Comparison of ENCODE assay signal across 30 cellular contexts in genomic region chr22:30578481-30578880, GRCh38. TPM values are rescaled to one million over a fixed set of nuclear protein-coding genes. Genes with fewer than 3 reads are reported as not detected.
DNase-seq lines count a peak whose midpoint lies in the region; ATAC-seq, FAIRE-seq and TF ChIP-seq lines count a peak whose summit lies in the region.
"Had no signal": no experiment of that assay in that cellular context is flagged by ENCODE, and none has a peak within 500 bp of the region (broad histone marks: within the 10 kb centered on the region; RNA-seq: fewer than 3 reads in every experiment).

No MANE protein-coding gene starts in this region.

- intact Hi-C loops in K562 (cut with micrococcal nuclease), result no loop called here
- intact Hi-C loops in dorsolateral prefrontal cortex (cut with DNase I), result no loop called here

- peak overlapping the region; percentile 78 for H3K27ac Mint-ChIP-seq in neural crest cell (ENCODE audit: unreplicated experiment)
- H3K27ac Mint-ChIP-seq: CD4-positive, CD25-positive, alpha-beta regulatory T cell had no signal

- no peak overlapping the region for H2AFZ ChIP-seq in K562 (ENCODE audit: low read depth, low read length)

- peaks cover 3% of the 10 kb centered on the region for H3K36me3 Mint-ChIP-seq in neural crest cell (ENCODE audit: low read depth)

- peaks cover 22% of the 10 kb centered on the region for H3K4me1 Mint-ChIP-seq in neural crest cell

- WGBS in K562 (ENCODE audit: insufficient coverage, low coverage, missing lambda C conversion rate), result 90% methylated on average over 7 of the region's 12 CpGs

- H3K9me1 ChIP-seq in K562 (ENCODE audit: control insufficient read depth, insufficient read depth, low read length), result no peaks in the 10 kb centered on the region

- TF ChIP-seq POLR2A in K562 (conservative IDR thresholded peaks at IDR 0.05), result no peak

- H3K9ac ChIP-seq in K562 (ENCODE audit: insufficient read depth in 1 of 2, low read depth in 2 of 2, low read length in 2 of 2), result no peak overlapping the region
- H3K9ac ChIP-seq: BLaER1 had no signal

- CTCF ChIA-PET in RWPE1 (lab: Yijun Ruan, JAX), result no interaction called here
- CTCF ChIA-PET in K562 (lab: Yijun Ruan, JAX; ENCODE audit: low intra/inter-chr PET ratio), result no interaction called here

- H3K27me3 ChIP-seq in K562 (ENCODE audit: control insufficient read depth in 2 of 2, insufficient read depth in 2 of 2, low read length in 2 of 2), result no peaks in the 10 kb centered on the region
- H3K27me3 ChIP-seq in dorsolateral prefrontal cortex, result no peaks in the 10 kb centered on the region
- H3K27me3 ChIP-seq: BE2C had no signal

- peaks cover 7% of the 10 kb centered on the region for H3K27me3 Mint-ChIP-seq in neural crest cell (ENCODE audit: low read depth)
- H3K27me3 Mint-ChIP-seq: CD4-positive, alpha-beta memory T cell had no signal

- peaks cover 81% of the 10 kb centered on the region; the same call in 1 of the 3 replicates for H3K36me3 ChIP-seq in K562 (ENCODE audit: control insufficient read depth, insufficient read depth, low read length)

- no peak for TF ChIP-seq RAD21 in K562 (CRISPR knock-in tag; conservative IDR thresholded peaks at IDR 0.05 in 1 of 2, IDR thresholded peaks at IDR 0.05 in 1 of 2)

- H3K4me3 Mint-ChIP-seq in neural crest cell, result no peak overlapping the region
- H3K4me3 Mint-ChIP-seq: CD14-positive monocyte; CD4-positive, alpha-beta memory T cell; CD4-positive, CD25-positive, alpha-beta regulatory T cell; CD8-positive, alpha-beta memory T cell had no signal

- no peaks in the 10 kb centered on the region for H3K9me3 Mint-ChIP-seq in neural crest cell
- H3K9me3 Mint-ChIP-seq: CD4-positive, alpha-beta memory T cell; CD8-positive, alpha-beta memory T cell had no signal

- H4K20me1 ChIP-seq in K562 (replicated peaks; ENCODE audit: control insufficient read depth, insufficient read depth, low read length), result no peaks in the 10 kb centered on the region; the same call in 1 of the 2 replicates

- in situ Hi-C loops in K562 (cut with MboI), result no loop called here

- H3K9me3 ChIP-seq in K562 (replicated peaks; ENCODE audit: control insufficient read depth, insufficient read depth, low read depth, low read length), result no peaks in the 10 kb centered on the region
- H3K9me3 ChIP-seq: BE2C, BLaER1 had no signal

- no peak for DNase-seq in RWPE1 (ENCODE audit: low spot score)
- no peak for DNase-seq in K562 (ENCODE audit: extremely low read depth in 1 of 4, low spot score in 3 of 4)
- no peak for DNase-seq in neural crest cell (ENCODE audit: low read depth, low spot score)
- DNase-seq in dorsolateral prefrontal cortex, result no peak
- DNase-seq: 8988T; ACHN; BE2C; C1 segment of cervical spinal cord; CD4-positive, alpha-beta memory T cell; CD4-positive, CD25-positive, alpha-beta regulatory T cell; CD8-positive, alpha-beta memory T cell; COR-L47; DMS 273 treated with DMSO at 0.1 percent for 48 hours; DMS153; DMS53; DMS79; DND-41; EL; GDM1 had no signal

- H3K4me1 ChIP-seq in K562 (replicated peaks in 1 of 2; ENCODE audit: control insufficient read depth in 2 of 2, insufficient read depth in 2 of 2, low read length in 2 of 2), result peaks cover 0 to 12% of the 10 kb centered on the region in 2 experiments; a peak in 2 of 5 replicates

- TF ChIP-seq CTCF in RWPE1 (conservative IDR thresholded peaks at IDR 0.05; ENCODE audit: low read depth) (no peak), K562 (IDR thresholded peaks at IDR 0.05 in 2 of 3, conservative IDR thresholded peaks at IDR 0.05 in 1 of 3; ENCODE audit: insufficient read depth in 2 of 3, low read depth in 1 of 3, low read length in 3 of 3) (no peak), neural crest cell (conservative IDR thresholded peaks at IDR 0.05) (no peak), dorsolateral prefrontal cortex (IDR thresholded peaks at IDR 0.05 in 54 of 56, conservative IDR thresholded peaks at IDR 0.05 in 2 of 56; ENCODE audit: low read depth in 1 of 56, partially characterized antibody in 56 of 56) (no peak)

- no peak for FAIRE-seq in K562 (lab: Jason Lieb, UNC)
- FAIRE-seq: A204.1, GM12878, GM12892, GM18507, GM19239 had no signal

- H3K27ac ChIP-seq in RWPE1, result peak overlapping the region; percentile 44
- no peak overlapping the region for H3K27ac ChIP-seq in K562 (ENCODE audit: extremely low read depth, low read depth, low read length)
- H3K27ac ChIP-seq in dorsolateral prefrontal cortex, result peak overlapping the region in 1 of 59 donors; percentile 11
- H3K27ac ChIP-seq: BLaER1 had no signal

- H3K79me2 ChIP-seq in K562 (ENCODE audit: control insufficient read depth, insufficient read depth, low read length), result no peaks in the 10 kb centered on the region

- no peak overlapping the region for H3K4me2 ChIP-seq in K562 (ENCODE audit: insufficient read depth, low read length)
- H3K4me2 ChIP-seq: BLaER1 had no signal

- ATAC-seq in K562 (no peak), GM18909 (IDR thresholded peaks at IDR 0.05; ENCODE audit: poor library complexity, unreplicated experiment) (no peak), HG03108 (IDR thresholded peaks at IDR 0.05; ENCODE audit: unreplicated experiment) (no peak)
- ATAC-seq: GM12878 had no signal

- BruUV-seq in K562 (replicated peaks; lab: Mats Ljungman, UMichigan), result no TSS peak

- H3K4me3 ChIP-seq in K562 (no peak overlapping the region), dorsolateral prefrontal cortex (no peak overlapping the region)
- H3K4me3 ChIP-seq: BLaER1, GM12878 had no signal

- no peak for TF ChIP-seq EP300 in K562 (IDR thresholded peaks at IDR 0.05; ENCODE audit: low read length)

- POLR2A ChIA-PET in RWPE1 (lab: Yijun Ruan, JAX; ENCODE audit: low non-redundant PET) (no interaction called here), K562 (lab: Yijun Ruan, JAX) (interaction anchor here (1.1 kb wide), 1 partner anchor 13 kb away, joined by 4 read pairs; no protein-coding TSS in a partner anchor)

RNA-seq across cellular contexts. Expression of gene GAL3ST1, which starts 4.0 kb away (rescaled TPM):
- total RNA-seq in K562 (2011; cell fraction: chromatin; rRNA removed; ENCODE audit: low replicate concordance), result 1.4 TPM in 1 of 2 replicates, not detected in the other
- total RNA-seq in K562 (2011; cell fraction: nucleolus; rRNA removed), result 3.0 and 3.9 TPM in 2 replicates
- 1.5 and 1.6 TPM in 2 replicates for total RNA-seq in K562 (2011; cell fraction: nucleoplasm; rRNA removed)
- total RNA-seq in K562 (2014; rRNA removed) (0.45 and 1.3 TPM in 2 replicates), K562 (2014; rRNA removed; fragmentation: Illumina TruSeq; extraction: Trizol) (0.15 TPM in 1 of 2 replicates, not detected in the other), K562 (2015; rRNA removed; fragmentation: Illumina TruSeq; extraction: Trizol) (0.38 and 0.43 TPM in 2 replicates), K562 (2021) (1.5 and 1.6 TPM in 2 replicates), neural crest cell (7.3 and 8.8 TPM in 2 replicates), dorsolateral prefrontal cortex (10 to 100 TPM in 89 of 120 experiments, 1 to 10 TPM in 31; 3.1 to 57.7 (median 16.1) TPM)
- polyA plus RNA-seq in K562 (2011; rRNA removed) (0.10 and 0.79 TPM in 2 replicates), K562 (2014; fragmentation: Illumina TruSeq; extraction: Trizol) (0.22 and 0.72 TPM in 2 replicates), K562 (2014; fragmentation: Nextera tagmentation; extraction: Ambion mirVana) (under 1 TPM in 1 of 2 experiments, not detected in 1; 0.03 TPM), K562 (2014; rRNA removed) (0.80 and 1.9 TPM in 2 replicates)
- 1.1 and 1.7 TPM in 2 replicates for polyA plus RNA-seq in K562 (2011; cell fraction: cytosol; rRNA removed)
- polyA plus RNA-seq in K562 (2011; cell fraction: nucleus; rRNA removed), result 0.40 and 0.63 TPM in 2 replicates
- polyA plus RNA-seq in K562 (2012), result 0.83 and 2.2 TPM in 2 replicates
- 0.25 TPM in 1 of 2 replicates, not detected in the other for polyA minus RNA-seq in K562 (2011; rRNA and poly(A)+ RNA removed)
- 1.1 TPM in 1 of 2 replicates, not detected in the other for polyA minus RNA-seq in K562 (2011; cell fraction: cytosol; rRNA and poly(A)+ RNA removed)
- polyA minus RNA-seq in K562 (2011; cell fraction: nucleus; rRNA and poly(A)+ RNA removed), result 0.13 and 0.33 TPM in 2 replicates
- total RNA-seq: G401, GM12878 had no signal
- polyA plus RNA-seq: CD14-positive monocyte, GM12878 had no signal

RNA-seq across cellular contexts. Expression of gene PES1, which starts 13.2 kb away (rescaled TPM):
- total RNA-seq in K562 (2011; cell fraction: chromatin; rRNA removed; ENCODE audit: low replicate concordance), result 71.4 and 154 TPM in 2 replicates
- total RNA-seq in K562 (2011; cell fraction: nucleolus; rRNA removed), result 93.2 and 100 TPM in 2 replicates
- 58.0 and 70.3 TPM in 2 replicates for total RNA-seq in K562 (2011; cell fraction: nucleoplasm; rRNA removed)
- total RNA-seq in K562 (2014; rRNA removed) (154 and 158 TPM in 2 replicates), K562 (2014; rRNA removed; fragmentation: Illumina TruSeq; extraction: Trizol) (83.0 and 89.9 TPM in 2 replicates), K562 (2015; rRNA removed; fragmentation: Illumina TruSeq; extraction: Trizol) (117 and 126 TPM in 2 replicates), K562 (2021) (136 and 151 TPM in 2 replicates), neural crest cell (107 and 115 TPM in 2 replicates), dorsolateral prefrontal cortex (10 to 100 TPM; 32.3 to 60.0 (median 44.4) TPM)
- polyA plus RNA-seq in K562 (2011; rRNA removed) (85.2 and 95.3 TPM in 2 replicates), K562 (2014; fragmentation: Illumina TruSeq; extraction: Trizol) (117 and 127 TPM in 2 replicates), K562 (2014; fragmentation: Nextera tagmentation; extraction: Ambion mirVana) (1 to 10 TPM; 6.5 to 8.2 TPM), K562 (2014; rRNA removed) (83.8 and 94.3 TPM in 2 replicates)
- polyA plus RNA-seq in K562 (2011; cell fraction: cytosol; rRNA removed), result 105 and 226 TPM in 2 replicates
- polyA plus RNA-seq in K562 (2011; cell fraction: nucleus; rRNA removed), result 99.8 and 134 TPM in 2 replicates
- polyA plus RNA-seq in K562 (2012), result 61.0 and 83.5 TPM in 2 replicates
- 104 and 142 TPM in 2 replicates for polyA minus RNA-seq in K562 (2011; rRNA and poly(A)+ RNA removed)
- 65.7 and 82.8 TPM in 2 replicates for polyA minus RNA-seq in K562 (2011; cell fraction: cytosol; rRNA and poly(A)+ RNA removed)
- polyA minus RNA-seq in K562 (2011; cell fraction: nucleus; rRNA and poly(A)+ RNA removed), result 48.7 and 75.2 TPM in 2 replicates

RNA-seq across cellular contexts. Expression of gene TCN2, which starts 28.5 kb away (rescaled TPM):
- total RNA-seq in K562 (2011; cell fraction: chromatin; rRNA removed; ENCODE audit: low replicate concordance), result 4.2 and 11.1 TPM in 2 replicates
- total RNA-seq in K562 (2011; cell fraction: nucleolus; rRNA removed), result 6.1 and 8.5 TPM in 2 replicates
- 4.6 and 5.1 TPM in 2 replicates for total RNA-seq in K562 (2011; cell fraction: nucleoplasm; rRNA removed)
- total RNA-seq in K562 (2014; rRNA removed), result 1.4 and 1.6 TPM in 2 replicates
- total RNA-seq in K562 (2014; rRNA removed; fragmentation: Illumina TruSeq; extraction: Trizol), result 1.3 and 1.4 TPM in 2 replicates
- 1.9 and 2.1 TPM in 2 replicates for total RNA-seq in K562 (2015; rRNA removed; fragmentation: Illumina TruSeq; extraction: Trizol)
- total RNA-seq in K562 (2021), result 1.4 and 2.0 TPM in 2 replicates
- polyA plus RNA-seq in K562 (2011; rRNA removed), result 1.2 and 1.7 TPM in 2 replicates
- polyA plus RNA-seq in K562 (2011; cell fraction: cytosol; rRNA removed), result 1.7 and 4.4 TPM in 2 replicates
- polyA plus RNA-seq in K562 (2011; cell fraction: nucleus; rRNA removed), result 1.0 and 1.9 TPM in 2 replicates
- 3.4 and 5.8 TPM in 2 replicates for polyA plus RNA-seq in K562 (2012)
- polyA plus RNA-seq in K562 (2014; fragmentation: Illumina TruSeq; extraction: Trizol), result 2.5 and 2.7 TPM in 2 replicates
- 1 to 10 TPM; 4.8 to 5.4 TPM for polyA plus RNA-seq in K562 (2014; fragmentation: Nextera tagmentation; extraction: Ambion mirVana)
- 0.88 and 1.5 TPM in 2 replicates for polyA plus RNA-seq in K562 (2014; rRNA removed)
- polyA minus RNA-seq in K562 (2011; rRNA and poly(A)+ RNA removed), result 0.63 and 1.9 TPM in 2 replicates
- polyA minus RNA-seq in K562 (2011; cell fraction: cytosol; rRNA and poly(A)+ RNA removed), result 2.4 TPM in 1 of 2 replicates, not detected in the other
- 0.78 and 1.8 TPM in 2 replicates for polyA minus RNA-seq in K562 (2011; cell fraction: nucleus; rRNA and poly(A)+ RNA removed)
- total RNA-seq in neural crest cell, result 16.2 and 17.4 TPM in 2 replicates
- 10 to 100 TPM in 113 of 120 experiments, 1 to 10 TPM in 7; 6.7 to 36.0 (median 16.1) TPM for total RNA-seq in dorsolateral prefrontal cortex

RNA-seq across cellular contexts. Expression of gene SEC14L6, which starts 31.9 kb away (rescaled TPM):
- 5.1 and 11.8 TPM in 2 replicates for total RNA-seq in K562 (2011; cell fraction: chromatin; rRNA removed; ENCODE audit: low replicate concordance)
- 5.3 and 5.5 TPM in 2 replicates for total RNA-seq in K562 (2011; cell fraction: nucleolus; rRNA removed)
- total RNA-seq in K562 (2011; cell fraction: nucleoplasm; rRNA removed), result 4.3 and 6.0 TPM in 2 replicates
- total RNA-seq in K562 (2014; rRNA removed), result 1.5 and 1.8 TPM in 2 replicates
- total RNA-seq in K562 (2014; rRNA removed; fragmentation: Illumina TruSeq; extraction: Trizol), result 1.9 and 2.0 TPM in 2 replicates
- total RNA-seq in K562 (2015; rRNA removed; fragmentation: Illumina TruSeq; extraction: Trizol), result 1.6 and 2.2 TPM in 2 replicates
- total RNA-seq in K562 (2021), result 1.6 and 2.6 TPM in 2 replicates
- 5.0 and 6.1 TPM in 2 replicates for polyA plus RNA-seq in K562 (2011; rRNA removed)
- polyA plus RNA-seq in K562 (2011; cell fraction: cytosol; rRNA removed), result 5.1 and 8.0 TPM in 2 replicates
- 6.2 and 8.4 TPM in 2 replicates for polyA plus RNA-seq in K562 (2011; cell fraction: nucleus; rRNA removed)
- polyA plus RNA-seq in K562 (2012), result 2.1 and 2.8 TPM in 2 replicates
- polyA plus RNA-seq in K562 (2014; fragmentation: Illumina TruSeq; extraction: Trizol), result 4.0 and 4.1 TPM in 2 replicates
- polyA plus RNA-seq in K562 (2014; fragmentation: Nextera tagmentation; extraction: Ambion mirVana), result under 1 TPM; 0.29 to 0.39 TPM
- polyA plus RNA-seq in K562 (2014; rRNA removed), result 1.7 and 2.3 TPM in 2 replicates
- polyA minus RNA-seq in K562 (2011; rRNA and poly(A)+ RNA removed), result 0.99 and 5.1 TPM in 2 replicates
- polyA minus RNA-seq in K562 (2011; cell fraction: cytosol; rRNA and poly(A)+ RNA removed), result 1.4 and 3.9 TPM in 2 replicates
- polyA minus RNA-seq in K562 (2011; cell fraction: nucleus; rRNA and poly(A)+ RNA removed), result 1.4 and 2.3 TPM in 2 replicates
- 3.3 and 3.6 TPM in 2 replicates for total RNA-seq in neural crest cell
- 1 to 10 TPM; 1.1 to 7.5 (median 3.4) TPM for total RNA-seq in dorsolateral prefrontal cortex
- total RNA-seq: A673; CD4-positive, alpha-beta memory T cell; CD4-positive, CD25-positive, alpha-beta regulatory T cell; CD8-positive, alpha-beta memory T cell; G401; GM12878 had no signal
- polyA plus RNA-seq: CD14-positive monocyte; CD4-positive, alpha-beta memory T cell; GM12878 had no signal

RNA-seq across cellular contexts. Expression of gene SLC35E4, which starts 57.1 kb away (rescaled TPM):
- total RNA-seq in K562 (2011; cell fraction: chromatin; rRNA removed; ENCODE audit: low replicate concordance), result 1.3 and 3.7 TPM in 2 replicates
- total RNA-seq in K562 (2011; cell fraction: nucleolus; rRNA removed), result 2.9 and 4.3 TPM in 2 replicates
- total RNA-seq in K562 (2011; cell fraction: nucleoplasm; rRNA removed), result 2.7 TPM in 2 replicates
- total RNA-seq in K562 (2014; rRNA removed) (1.6 and 2.3 TPM in 2 replicates), K562 (2014; rRNA removed; fragmentation: Illumina TruSeq; extraction: Trizol) (0.32 and 0.36 TPM in 2 replicates), K562 (2015; rRNA removed; fragmentation: Illumina TruSeq; extraction: Trizol) (0.83 and 1.0 TPM in 2 replicates), K562 (2021) (1.6 and 1.7 TPM in 2 replicates), neural crest cell (4.4 and 4.5 TPM in 2 replicates), dorsolateral prefrontal cortex (10 to 100 TPM in 100 of 120 experiments, 1 to 10 TPM in 20; 8.0 to 18.4 (median 11.5) TPM)
- polyA plus RNA-seq in K562 (2011; rRNA removed) (0.79 and 0.88 TPM in 2 replicates), K562 (2014; fragmentation: Illumina TruSeq; extraction: Trizol) (0.54 and 0.58 TPM in 2 replicates), K562 (2014; fragmentation: Nextera tagmentation; extraction: Ambion mirVana) (under 1 TPM in 1 of 2 experiments, not detected in 1; 0.06 TPM), K562 (2014; rRNA removed) (1.1 TPM in 2 replicates)
- 0.86 and 3.2 TPM in 2 replicates for polyA plus RNA-seq in K562 (2011; cell fraction: cytosol; rRNA removed)
- 0.44 and 0.95 TPM in 2 replicates for polyA plus RNA-seq in K562 (2011; cell fraction: nucleus; rRNA removed)
- 1.1 and 1.5 TPM in 2 replicates for polyA plus RNA-seq in K562 (2012)
- polyA minus RNA-seq in K562 (2011; rRNA and poly(A)+ RNA removed), result 0.36 and 0.46 TPM in 2 replicates
- 0.91 and 1.5 TPM in 2 replicates for polyA minus RNA-seq in K562 (2011; cell fraction: cytosol; rRNA and poly(A)+ RNA removed)
- 1.1 and 1.3 TPM in 2 replicates for polyA minus RNA-seq in K562 (2011; cell fraction: nucleus; rRNA and poly(A)+ RNA removed)
